In genomic region chr1:156181411-156181924, GRCh38 we compare ENCODE assay signal across 7 cellular contexts. TPM values are rescaled to one million over a fixed set of nuclear protein-coding genes. Genes with fewer than 3 reads are reported as not detected.
DNase-seq lines count a peak whose midpoint lies in the region; TF ChIP-seq lines count a peak whose summit lies in the region.
"Not testable (repeated sequence)": the region's sequence is repeated elsewhere in the genome, so short reads cannot be mapped to it uniquely, and the experiment has no call there.

No MANE protein-coding gene starts in this region.

- H3K9me3 ChIP-seq in SJCRH30 (replicated peaks); iPS-20b (ENCODE audit: insufficient read depth, low read depth, low read length): not testable (repeated sequence)
- H3K9me3 ChIP-seq in endodermal cell (ENCODE audit: control insufficient read depth, low read length), result peaks cover 11% of the 10 kb centered on the region

- not testable (repeated sequence) for H3K36me3 Mint-ChIP-seq in endodermal cell (ENCODE audit: low read depth)

- peak overlapping the region; percentile 86 for H3K27ac Mint-ChIP-seq in endodermal cell

- peak; percentile 83 for DNase-seq in ELF-1 (ENCODE audit: low read depth, low spot score)
- peak; percentile 17 for DNase-seq in NCI-H146 (lab: John Stamatoyannopoulos, UW)
- DNase-seq in SJCRH30, result peak; percentile 11 to 16
- DNase-seq in endodermal cell, result peak; percentile 91
- peak; percentile 14 for DNase-seq in mesenteric fat pad (ENCODE audit: low spot score)
- peak; percentile 40 for DNase-seq in posterior vena cava (ENCODE audit: low spot score)

- not testable (repeated sequence) for H3K9me3 Mint-ChIP-seq in endodermal cell

- H3K4me1 Mint-ChIP-seq in endodermal cell, result peaks cover 41% of the 10 kb centered on the region

- peak overlapping the region; percentile 21; the same call in 1 of the 2 replicates for H3K4me3 ChIP-seq in SJCRH30
- H3K4me3 ChIP-seq in endodermal cell (ENCODE audit: low read length), result not testable (repeated sequence)
- H3K4me3 ChIP-seq in iPS-20b (ENCODE audit: low read length), result peak overlapping the region; percentile 24; the same call in 1 of the 2 replicates

- H3K27ac ChIP-seq in SJCRH30, result not testable (repeated sequence)
- H3K27ac ChIP-seq in endodermal cell (ENCODE audit: low read depth, low read length), result peak overlapping the region; percentile 16
- peak overlapping the region; percentile 93 for H3K27ac ChIP-seq in iPS-20b (ENCODE audit: low read length)

- not testable (repeated sequence) for H3K27me3 ChIP-seq in SJCRH30; endodermal cell (ENCODE audit: control insufficient read depth, insufficient read depth, low read length, poor library complexity, severe bottlenecking); iPS-20b (ENCODE audit: insufficient read depth, low read length)

- H3K36me3 ChIP-seq in SJCRH30; endodermal cell (ENCODE audit: control insufficient read depth, insufficient read depth, low read length); iPS-20b (ENCODE audit: insufficient read depth, low read depth, low read length): not testable (repeated sequence)

- TF ChIP-seq CTCF in endodermal cell (conservative IDR thresholded peaks at IDR 0.05), result peak; percentile 29

- not testable (repeated sequence) for H3K27me3 Mint-ChIP-seq in endodermal cell (ENCODE audit: insufficient read depth)

- not testable (repeated sequence) for H3K4me1 ChIP-seq in SJCRH30; endodermal cell (ENCODE audit: control insufficient read depth, insufficient read depth, low read length)
- H3K4me1 ChIP-seq in iPS-20b (ENCODE audit: insufficient read depth, low read length), result peaks cover 18% of the 10 kb centered on the region

- intact Hi-C loops in posterior vena cava (cut with DNase I), result not testable (repeated sequence)

- WGBS in endodermal cell (ENCODE audit: insufficient coverage in 1 of 2, insufficient read length in 1 of 2), 2 experiments, result 2 to 7% methylated on average over 3 to 7 of the region's 8 CpGs

- peak overlapping the region; percentile 22 for H3K4me3 Mint-ChIP-seq in endodermal cell

- H3K9ac ChIP-seq in endodermal cell (ENCODE audit: extremely low read depth, low read length, poor library complexity, severe bottlenecking), result peak overlapping the region; percentile 29
- H3K9ac ChIP-seq in iPS-20b (ENCODE audit: low read depth, low read length), result peak overlapping the region; percentile 75; the same call in 1 of the 2 replicates

RNA-seq across cellular contexts. Expression of gene SLC25A44, which starts 12.4 kb away (rescaled TPM):
- 12.3 and 12.9 TPM in 2 replicates for total RNA-seq in SJCRH30 (2014; rRNA removed; shearing (Covaris generic))
- total RNA-seq in endodermal cell (10 to 100 TPM; 20.9 to 22.7 TPM), mesenteric fat pad (34.3 TPM), posterior vena cava (10 to 100 TPM; 16.1 to 21.2 TPM)
- 19.9 TPM for polyA plus RNA-seq in endodermal cell (2013, experiment 1 of 2)
- 22.4 TPM for polyA plus RNA-seq in endodermal cell (2013, experiment 2 of 2)

RNA-seq across cellular contexts. Expression of gene SEMA4A, which starts 28.1 kb away (rescaled TPM):
- 1.2 and 2.1 TPM in 2 replicates for total RNA-seq in SJCRH30 (2014; rRNA removed; shearing (Covaris generic))
- total RNA-seq in endodermal cell, result 10 to 100 TPM in 1 of 2 donors, 1 to 10 TPM in 1; 6.4 to 10.3 TPM
- polyA plus RNA-seq in endodermal cell (2013, experiment 1 of 2), result 5.0 TPM
- 3.4 TPM for polyA plus RNA-seq in endodermal cell (2013, experiment 2 of 2)
- 31.9 TPM for total RNA-seq in mesenteric fat pad
- 1 to 10 TPM; 5.8 to 8.0 TPM for total RNA-seq in posterior vena cava

RNA-seq across cellular contexts. Expression of gene PMF1, which starts 31.3 kb away (rescaled TPM):
- total RNA-seq in SJCRH30 (2014; rRNA removed; shearing (Covaris generic)), result 59.7 and 63.5 TPM in 2 replicates
- total RNA-seq in endodermal cell (100 to 1,000 TPM; 119 TPM), mesenteric fat pad (46.4 TPM), posterior vena cava (10 to 100 TPM; 31.8 to 34.6 TPM)
- polyA plus RNA-seq in endodermal cell (2013, experiment 1 of 2), result 95.4 TPM
- 93.2 TPM for polyA plus RNA-seq in endodermal cell (2013, experiment 2 of 2)

Comparison
In these comparisons a context has a peak if more than half of its experiments do, and no peak if none do; other contexts are left out.
1. DNase-seq: peak in every context shown above with its lines; median percentile 91 in endodermal cell; 83 in ELF-1; 40 in posterior vena cava; 17 in NCI-H146; 14 in mesenteric fat pad; 14 in SJCRH30.